ENCODE assay signal across 14 cellular contexts in genomic region chr13:34867590-34867989, GRCh38.
DNase-seq lines count a peak whose midpoint lies in the region; ATAC-seq and TF ChIP-seq lines count a peak whose summit lies in the region.
"Had no signal": no experiment of that assay in that cellular context is flagged by ENCODE, and none has a peak within 500 bp of the region (broad histone marks: within the 10 kb centered on the region; RNA-seq: fewer than 3 reads in every experiment).

No MANE protein-coding gene starts in this region.

- no peak for ATAC-seq in HG02938 (IDR thresholded peaks at IDR 0.05; ENCODE audit: unreplicated experiment)
- ATAC-seq: left lobe of liver had no signal

- in situ Hi-C loops in HAP-1 (cut with MboI; ENCODE audit: low sequenced_read_pairs), result no loop called here

- TF ChIP-seq CTCF in AG04449 (IDR thresholded peaks at IDR 0.05; ENCODE audit: insufficient read depth, low read length, missing control alignments), result no peak

- H3K4me3 ChIP-seq in AG04449 (ENCODE audit: low read depth, low read length) (no peak overlapping the region), HAP-1 (no peak overlapping the region)
- H3K4me3 ChIP-seq: dorsolateral prefrontal cortex had no signal

- CTCF ChIA-PET in AG04449 (lab: Yijun Ruan, JAX), result no interaction called here

- H3K4me1 ChIP-seq in HAP-1, result peaks cover 16% of the 10 kb centered on the region

- DNase-seq in AG04449 (ENCODE audit: low read depth, low spot score) (peak; percentile 5), HAP-1 (ENCODE audit: low spot score in 2 of 2) (peak; percentile 13 to 62), astrocyte of the hippocampus (ENCODE audit: low read depth, low spot score) (peak; percentile 49), kidney tubule cell (ENCODE audit: low spot score) (peak; percentile 72), NCI-H2196 treated with DMSO at 0.1 percent for 48 hours (lab: John Stamatoyannopoulos, UW; ENCODE audit: unreplicated experiment) (no peak), SHP77 treated with DMSO at 0.1 percent for 48 hours (lab: John Stamatoyannopoulos, UW) (no peak), MV-4-11 (lab: John Stamatoyannopoulos, UW) (no peak)
- DNase-seq: activated naive CD4-positive, alpha-beta T cell treated with Interleukin-2 at 50 U/mL for 16 hours; NCI-H1694; stimulated activated CD4-positive, alpha-beta T cell treated with anti-CD3 and anti-CD28 coated beads, Interleukin-2, amount 100 ng/mL, for 48 hours; stimulated activated naive CD4-positive, alpha-beta T cell had no signal

- POLR2A ChIA-PET in AG04449 (lab: Yijun Ruan, JAX), result no interaction called here

- H3K9me3 ChIP-seq in HAP-1, result no peaks in the 10 kb centered on the region

- H3K36me3 ChIP-seq in HAP-1 (replicated peaks), result no peaks in the 10 kb centered on the region

- no peaks in the 10 kb centered on the region for H3K27me3 ChIP-seq in HAP-1 (ENCODE audit: low read depth)
- H3K27me3 ChIP-seq: dorsolateral prefrontal cortex had no signal

Comparison
In these comparisons a context has a peak if more than half of its experiments do, and no peak if none do; other contexts are left out.
1. DNase-seq: peak in AG04449 (single experiment), HAP-1 (2 of 2), astrocyte of the hippocampus (single experiment) and kidney tubule cell (single experiment); none in NCI-H2196 treated with DMSO at 0.1 percent for 48 hours (single experiment), SHP77 treated with DMSO at 0.1 percent for 48 hours (single experiment) and MV-4-11 (single experiment).